24 cellular contexts compared by ENCODE assay signal in the genomic region with DNA sequence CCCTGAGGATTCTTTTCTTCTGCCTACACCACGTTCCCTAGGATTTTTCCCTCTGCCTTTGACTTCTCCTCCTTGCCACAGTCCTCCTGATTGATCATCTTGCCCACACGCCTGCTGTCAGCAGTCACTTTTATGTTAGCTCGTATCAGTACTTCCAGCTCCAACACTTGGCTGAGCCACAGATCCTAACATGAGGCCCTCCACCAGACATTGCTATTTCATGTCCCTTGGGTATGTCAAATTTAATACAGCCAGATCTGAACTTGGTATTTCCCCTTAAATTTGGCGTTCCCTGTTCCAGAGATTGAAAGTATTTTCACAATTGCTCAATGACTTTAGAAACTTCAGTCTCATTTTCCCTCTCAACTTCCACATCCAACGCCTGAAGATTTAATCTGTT.
"Had no signal": no experiment of that assay in that cellular context is flagged by ENCODE, and none has a peak within 500 bp of the region (broad histone marks: within the 10 kb centered on the region; RNA-seq: fewer than 3 reads in every experiment).

No MANE protein-coding gene starts in this region.

- H3K36me3 Mint-ChIP-seq: activated CD8-positive, alpha-beta memory T cell treated with anti-CD3 and anti-CD28 coated beads, Interleukin-2, amount 10 ng/mL, durations not matched to agents 7 days and 5 days; brain; stimulated activated effector memory CD8-positive, alpha-beta T cell treated with anti-CD3 and anti-CD28 coated beads, Interleukin-12 subunit alpha, Interleukin-12 subunit beta, amount 100 ng/mL, for 72 hours had no signal

- H3K4me1 ChIP-seq: ascending aorta, thyroid gland had no signal

- DNase-seq: activated CD4-positive, alpha-beta T cell treated with anti-CD3 and anti-CD28 coated beads for 36 hours; activated CD4-positive, CD25-positive, alpha-beta regulatory T cell; activated CD8-positive, alpha-beta memory T cell treated with anti-CD3 and anti-CD28 coated beads, Interleukin-2, amount 10 ng/mL, durations not matched to agents 7 days and 5 days; activated CD8-positive, alpha-beta T cell treated with anti-CD3 and anti-CD28 coated beads, Interleukin-2, amount 10 ng/mL, durations not matched to agents 7 days and 5 days; activated T-cell treated with anti-CD3 and anti-CD28 coated beads, Interleukin-2, amount 50 U/mL, for 48 hours; caudate nucleus; cortex of kidney; effector memory CD8-positive, alpha-beta T cell; foreskin melanocyte; heart right ventricle; sigmoid colon; small intestine; stimulated activated CD4-positive, alpha-beta T cell treated with anti-CD3 and anti-CD28 coated beads, Interleukin-4, amount 100 ng/mL, for 24 hours; substantia nigra; thyroid gland had no signal

- H3K36me3 ChIP-seq: ascending aorta, heart right ventricle, sigmoid colon, thyroid gland, upper lobe of left lung had no signal

- H3K4me3 ChIP-seq: ascending aorta, heart right ventricle, sigmoid colon, thyroid gland, upper lobe of left lung had no signal

- H3K27me3 Mint-ChIP-seq: activated CD4-positive, alpha-beta T cell treated with anti-CD3 and anti-CD28 coated beads for 36 hours; stimulated activated naive CD8-positive, alpha-beta T cell treated with anti-CD3 and anti-CD28 coated beads, Interleukin-15, Interleukin-2, amounts not matched to agents 100 ng/mL and 50 ng/mL, for 24 hours had no signal

- H3K27ac Mint-ChIP-seq: activated CD4-positive, alpha-beta T cell treated with anti-CD3 and anti-CD28 coated beads for 36 hours; activated CD8-positive, alpha-beta memory T cell treated with anti-CD3 and anti-CD28 coated beads, Interleukin-2, amount 10 ng/mL, durations not matched to agents 7 days and 5 days; activated CD8-positive, alpha-beta T cell treated with anti-CD3 and anti-CD28 coated beads, Interleukin-2, amount 10 ng/mL, durations not matched to agents 7 days and 5 days; activated naive CD4-positive, alpha-beta T cell treated with anti-CD3 and anti-CD28 coated beads, Interleukin-2, amount 50 U/mL, for 72 hours; activated T-helper 2 cell treated with anti-CD3 and anti-CD28 coated beads, Interferon-gamma antibody, Interleukin-2, Interleukin-4, amounts not matched to agents 10 μg/mL and 5 μg/mL and 100 μg/mL, durations not matched to agents 14 hours and 24 hours and 36 hours; brain; effector memory CD8-positive, alpha-beta T cell; nephron; stimulated activated effector memory CD8-positive, alpha-beta T cell treated with anti-CD3 and anti-CD28 coated beads, Interleukin-12 subunit alpha, Interleukin-12 subunit beta, amount 100 ng/mL, for 72 hours; stimulated activated naive CD8-positive, alpha-beta T cell treated with anti-CD3 and anti-CD28 coated beads, Interleukin-15, Interleukin-2, amounts not matched to agents 100 ng/mL and 50 ng/mL, for 24 hours had no signal

- H3K27me3 ChIP-seq: ascending aorta, heart right ventricle, sigmoid colon, thyroid gland, upper lobe of left lung had no signal

- H3K4me3 Mint-ChIP-seq: activated CD4-positive, alpha-beta T cell treated with anti-CD3 and anti-CD28 coated beads for 36 hours; activated CD8-positive, alpha-beta memory T cell treated with anti-CD3 and anti-CD28 coated beads, Interleukin-2, amount 10 ng/mL, durations not matched to agents 7 days and 5 days; activated CD8-positive, alpha-beta T cell treated with anti-CD3 and anti-CD28 coated beads, Interleukin-2, amount 10 ng/mL, durations not matched to agents 7 days and 5 days; brain; effector memory CD8-positive, alpha-beta T cell; nephron; stimulated activated effector memory CD8-positive, alpha-beta T cell treated with anti-CD3 and anti-CD28 coated beads, Interleukin-12 subunit alpha, Interleukin-12 subunit beta, amount 100 ng/mL, for 72 hours; stimulated activated naive CD8-positive, alpha-beta T cell treated with anti-CD3 and anti-CD28 coated beads, Interleukin-15, Interleukin-2, amounts not matched to agents 100 ng/mL and 50 ng/mL, for 24 hours had no signal

- H3K9me3 Mint-ChIP-seq: effector memory CD8-positive, alpha-beta T cell had no signal

- H3K9me3 ChIP-seq: sigmoid colon, thyroid gland had no signal

- H3K4me1 Mint-ChIP-seq: activated CD4-positive, alpha-beta T cell treated with anti-CD3 and anti-CD28 coated beads for 36 hours; activated CD8-positive, alpha-beta memory T cell treated with anti-CD3 and anti-CD28 coated beads, Interleukin-2, amount 10 ng/mL, durations not matched to agents 7 days and 5 days; brain; nephron; stimulated activated effector memory CD8-positive, alpha-beta T cell treated with anti-CD3 and anti-CD28 coated beads, Interleukin-12 subunit alpha, Interleukin-12 subunit beta, amount 100 ng/mL, for 72 hours had no signal

- H3K27ac ChIP-seq: ascending aorta, heart right ventricle, sigmoid colon, thyroid gland, upper lobe of left lung had no signal

- ATAC-seq: activated CD4-positive, alpha-beta T cell treated with anti-CD3 and anti-CD28 coated beads for 36 hours; activated CD8-positive, alpha-beta memory T cell treated with anti-CD3 and anti-CD28 coated beads, Interleukin-2, amount 10 ng/mL, durations not matched to agents 7 days and 5 days; activated CD8-positive, alpha-beta T cell treated with anti-CD3 and anti-CD28 coated beads, Interleukin-2, amount 10 ng/mL, durations not matched to agents 7 days and 5 days; activated naive CD4-positive, alpha-beta T cell treated with anti-CD3 and anti-CD28 coated beads, Interleukin-2, amount 50 U/mL, for 72 hours; effector memory CD8-positive, alpha-beta T cell; left lobe of liver; stimulated activated effector memory CD8-positive, alpha-beta T cell treated with anti-CD3 and anti-CD28 coated beads, Interleukin-12 subunit alpha, Interleukin-12 subunit beta, amount 100 ng/mL, for 72 hours had no signal
